Comparison of ENCODE assay signal across 8 cellular contexts in genomic region chr22:49992921-49993648, GRCh38. TPM values are rescaled to one million over a fixed set of nuclear protein-coding genes. Genes with fewer than 3 reads are reported as not detected.
A peak's percentile ranks its signal among the peaks of the same experiment; 100 is the strongest.
DNase-seq lines count a peak whose midpoint lies in the region; ATAC-seq and TF ChIP-seq lines count a peak whose summit lies in the region.

No MANE protein-coding gene starts in this region.

- H3K9me3 Mint-ChIP-seq in activated naive CD4-positive, alpha-beta T cell treated with anti-CD3 and anti-CD28 coated beads, Interleukin-2, amount 50 U/mL, for 72 hours: peaks cover 9 to 25% of the 10 kb centered on the region in 2 donors

- no peaks in the 10 kb centered on the region for H3K9me3 ChIP-seq in RWPE2 (ENCODE audit: severe bottlenecking)
- H3K9me3 ChIP-seq in psoas muscle: no peaks in the 10 kb centered on the region

- intact Hi-C loops in cardiac septum (cut with DNase I) (loop anchor here (5.0 kb wide), 2 partner anchors 39 to 61 kb away; no protein-coding TSS in a partner anchor), psoas muscle (cut with DNase I) (loop anchor here in 1 of 2 donors (1.0 to 10.0 kb wide), 2 partner anchors 62 to 228 kb away; no protein-coding TSS in a partner anchor)

- no peaks in the 10 kb centered on the region for H3K4me1 ChIP-seq in RWPE2 (ENCODE audit: insufficient read depth, poor library complexity, severe bottlenecking)
- H3K4me1 ChIP-seq in psoas muscle: peaks cover 5% of the 10 kb centered on the region

- H3K27ac Mint-ChIP-seq in activated naive CD4-positive, alpha-beta T cell treated with anti-CD3 and anti-CD28 coated beads, Interleukin-2, amount 50 U/mL, for 72 hours: no peak overlapping the region

- DNase-seq in SIG-M5 treated with dmso at 0.1 percent for 504 hours (lab: John Stamatoyannopoulos, UW; ENCODE audit: unreplicated experiment) (peak; percentile 56), SIG-M5 (lab: John Stamatoyannopoulos, UW) (no peak), RWPE2 (ENCODE audit: low spot score) (no peak), cardiac septum (ENCODE audit: low spot score) (peak; percentile 84), psoas muscle (peak; percentile 63 to 84), KG1 (lab: John Stamatoyannopoulos, UW) (no peak)
- peak; percentile 65 to 76 for DNase-seq in activated naive CD4-positive, alpha-beta T cell treated with anti-CD3 and anti-CD28 coated beads, Interleukin-2, amount 50 U/mL, for 72 hours (ENCODE audit: low spot score in 2 of 2)

- TF ChIP-seq CTCF in RWPE2 (IDR thresholded peaks at IDR 0.05; ENCODE audit: poor library complexity, severe bottlenecking) (peak; percentile 48), psoas muscle (IDR thresholded peaks at IDR 0.05) (peak; percentile 73)

- no peak overlapping the region for H3K27ac ChIP-seq in RWPE2 (ENCODE audit: poor library complexity, severe bottlenecking)
- no peak overlapping the region for H3K27ac ChIP-seq in psoas muscle

- H3K4me3 ChIP-seq in RWPE2 (ENCODE audit: severe bottlenecking) (no peak overlapping the region), psoas muscle (no peak overlapping the region)

- H3K27me3 ChIP-seq in RWPE2 (ENCODE audit: insufficient read depth, poor library complexity, severe bottlenecking): no peaks in the 10 kb centered on the region
- no peaks in the 10 kb centered on the region for H3K27me3 ChIP-seq in psoas muscle (ENCODE audit: insufficient read depth in 3 of 3, low read length in 2 of 3)

- H3K36me3 ChIP-seq in RWPE2 (ENCODE audit: low read depth) (no peaks in the 10 kb centered on the region), psoas muscle (ENCODE audit: insufficient read depth in 1 of 2, low read depth in 1 of 2) (no peaks in the 10 kb centered on the region)

- H3K36me3 Mint-ChIP-seq in activated naive CD4-positive, alpha-beta T cell treated with anti-CD3 and anti-CD28 coated beads, Interleukin-2, amount 50 U/mL, for 72 hours: peaks cover 4 to 16% of the 10 kb centered on the region in 2 donors

- ATAC-seq in RWPE2 (ENCODE audit: low read depth): peak; percentile 60
- peak; percentile 90 to 97 for ATAC-seq in activated naive CD4-positive, alpha-beta T cell treated with anti-CD3 and anti-CD28 coated beads, Interleukin-2, amount 50 U/mL, for 72 hours
- ATAC-seq in psoas muscle: peak; percentile 90 to 97 (median 91)
- no peak for ATAC-seq in HG03159 (IDR thresholded peaks at IDR 0.05; ENCODE audit: unreplicated experiment)

- 19 to 27% (median 26%) methylated on average over 21 to 23 of the region's 23 CpGs for WGBS in psoas muscle, 3 donors

RNA-seq across cellular contexts. Expression of gene IL17REL, which starts 19.5 kb away (rescaled TPM):
- total RNA-seq in activated naive CD4-positive, alpha-beta T cell treated with anti-CD3 and anti-CD28 coated beads, Interleukin-2, amount 50 U/mL, for 72 hours: under 1 TPM; 0.11 to 0.12 TPM
- total RNA-seq in cardiac septum (not detected), psoas muscle (not detected)
- polyA plus RNA-seq in psoas muscle: not detected

RNA-seq across cellular contexts. Expression of gene PIM3, which starts 32.5 kb away (rescaled TPM):
- 100 to 1,000 TPM in 1 of 2 donors, 10 to 100 TPM in 1; 77.2 to 522 TPM for total RNA-seq in activated naive CD4-positive, alpha-beta T cell treated with anti-CD3 and anti-CD28 coated beads, Interleukin-2, amount 50 U/mL, for 72 hours
- total RNA-seq in cardiac septum (31.3 TPM), psoas muscle (100 to 1,000 TPM in 2 of 4 donors, 10 to 100 TPM in 2; 40.5 to 128 (median 84.5) TPM)
- 10 to 100 TPM; 66.4 to 84.5 (median 79.0) TPM for polyA plus RNA-seq in psoas muscle

Comparison
In these comparisons a context has a peak if more than half of its experiments do, and no peak if none do; other contexts are left out.
1. DNase-seq: peak in SIG-M5 treated with dmso at 0.1 percent for 504 hours (single experiment), activated naive CD4-positive, alpha-beta T cell treated with anti-CD3 and anti-CD28 coated beads, Interleukin-2, amount 50 U/mL, for 72 hours (2 of 2), cardiac septum (single experiment) and psoas muscle (2 of 2); none in SIG-M5 (single experiment), RWPE2 (single experiment) and KG1 (single experiment).